1 cellular context compared by ENCODE assay signal in genomic region chr7:13021971-13022370, GRCh38.
TF ChIP-seq lines count a peak whose summit lies in the region.

No MANE protein-coding gene starts in this region.

TF ChIP-seq in GM23338, 12 proteins besides CTCF, POLR2A, EP300 and RAD21 (continued from another document):
- TF ChIP-seq REST (IDR thresholded peaks at IDR 0.05; ENCODE audit: unreplicated experiment) (no peak), CREB1 (CRISPR knock-in tag; IDR thresholded peaks at IDR 0.05; ENCODE audit: low read depth) (no peak), POLR2AphosphoS5 (IDR thresholded peaks at IDR 0.05; ENCODE audit: low read depth) (no peak), ETS1 (IDR thresholded peaks at IDR 0.05) (no peak), EZH2phosphoT487 (IDR thresholded peaks at IDR 0.05; ENCODE audit: unreplicated experiment) (no peak), JUNB (IDR thresholded peaks at IDR 0.05; ENCODE audit: unreplicated experiment) (no peak), NANOG (IDR thresholded peaks at IDR 0.05; ENCODE audit: borderline replicate concordance) (no peak), STAT1 (IDR thresholded peaks at IDR 0.05; ENCODE audit: unreplicated experiment) (no peak)
